Comparison of ENCODE assay signal across 8 cellular contexts in genomic region chr7:158740013-158740656, GRCh38. TPM values are rescaled to one million over a fixed set of nuclear protein-coding genes. Genes with fewer than 3 reads are reported as not detected.
DNase-seq lines count a peak whose midpoint lies in the region; ATAC-seq and TF ChIP-seq lines count a peak whose summit lies in the region.

No MANE protein-coding gene starts in this region.

- CTCF ChIA-PET in activated CD4-positive, alpha-beta T cell treated with anti-CD3 and anti-CD28 coated beads, Interleukin-2, amount 10 ng/mL, durations not matched to agents 7 days and 5 days (lab: Charles Lee): interaction anchor here (0.7 to 1.5 kb wide), 2 partner anchors 9 to 21 kb away, joined by 3 to 4 read pairs; no protein-coding TSS in a partner anchor
- CTCF ChIA-PET in WTC11 (lab: Charles Lee): interaction anchor here (1.1 to 1.2 kb wide), 2 partner anchors 33 to 44 kb away, joined by 3 to 4 read pairs; no protein-coding TSS in a partner anchor

- no peak for TF ChIP-seq CTCF in WTC11 (IDR thresholded peaks at IDR 0.05)
- TF ChIP-seq CTCF in progenitor cell of endocrine pancreas (IDR thresholded peaks at IDR 0.05; ENCODE audit: unreplicated experiment): no peak

- POLR2A ChIA-PET in activated CD4-positive, alpha-beta T cell treated with anti-CD3 and anti-CD28 coated beads, Interleukin-2, amount 10 ng/mL, durations not matched to agents 7 days and 5 days (lab: Charles Lee): no interaction called here
- POLR2A ChIA-PET in WTC11 (lab: Charles Lee): no interaction called here

- ATAC-seq in WTC11 (no peak), left ventricle myocardium superior (peak; percentile 37), GM18858 (IDR thresholded peaks at IDR 0.05; ENCODE audit: unreplicated experiment) (no peak)
- no peak for ATAC-seq in stimulated activated naive CD8-positive, alpha-beta T cell treated with anti-CD3 and anti-CD28 coated beads, Interleukin-15, amount 100 ng/mL, for 72 hours

- no peaks in the 10 kb centered on the region for H3K9me3 Mint-ChIP-seq in activated CD4-positive, alpha-beta T cell treated with anti-CD3 and anti-CD28 coated beads, Interleukin-2, amount 10 ng/mL, durations not matched to agents 7 days and 5 days
- H3K9me3 Mint-ChIP-seq in WTC11 (no peaks in the 10 kb centered on the region), progenitor cell of endocrine pancreas (ENCODE audit: low read depth) (no peaks in the 10 kb centered on the region)
- no peaks in the 10 kb centered on the region for H3K9me3 Mint-ChIP-seq in stimulated activated naive CD8-positive, alpha-beta T cell treated with anti-CD3 and anti-CD28 coated beads, Interleukin-15, amount 100 ng/mL, for 72 hours

- H3K27ac Mint-ChIP-seq in activated CD4-positive, alpha-beta T cell treated with anti-CD3 and anti-CD28 coated beads, Interleukin-2, amount 10 ng/mL, durations not matched to agents 7 days and 5 days: peak overlapping the region; percentile 20
- peak overlapping the region; percentile 88 for H3K27ac Mint-ChIP-seq in WTC11
- peak overlapping the region; percentile 88 to 91 for H3K27ac Mint-ChIP-seq in stimulated activated naive CD8-positive, alpha-beta T cell treated with anti-CD3 and anti-CD28 coated beads, Interleukin-15, amount 100 ng/mL, for 72 hours
- no peak overlapping the region for H3K27ac Mint-ChIP-seq in progenitor cell of endocrine pancreas

- H3K4me3 Mint-ChIP-seq in activated CD4-positive, alpha-beta T cell treated with anti-CD3 and anti-CD28 coated beads, Interleukin-2, amount 10 ng/mL, durations not matched to agents 7 days and 5 days: no peak overlapping the region
- H3K4me3 Mint-ChIP-seq in WTC11: no peak overlapping the region
- peak overlapping the region in 1 of 2 donors; percentile 19 for H3K4me3 Mint-ChIP-seq in stimulated activated naive CD8-positive, alpha-beta T cell treated with anti-CD3 and anti-CD28 coated beads, Interleukin-15, amount 100 ng/mL, for 72 hours
- H3K4me3 Mint-ChIP-seq in progenitor cell of endocrine pancreas (ENCODE audit: low read depth): no peak overlapping the region

- H3K27me3 Mint-ChIP-seq in activated CD4-positive, alpha-beta T cell treated with anti-CD3 and anti-CD28 coated beads, Interleukin-2, amount 10 ng/mL, durations not matched to agents 7 days and 5 days: no peaks in the 10 kb centered on the region
- H3K27me3 Mint-ChIP-seq in WTC11 (ENCODE audit: low read depth) (no peaks in the 10 kb centered on the region; the same call in 1 of the 2 replicates), progenitor cell of endocrine pancreas (no peaks in the 10 kb centered on the region)
- no peaks in the 10 kb centered on the region for H3K27me3 Mint-ChIP-seq in stimulated activated naive CD8-positive, alpha-beta T cell treated with anti-CD3 and anti-CD28 coated beads, Interleukin-15, amount 100 ng/mL, for 72 hours

- no peak for DNase-seq in activated CD4-positive, alpha-beta T cell treated with anti-CD3 and anti-CD28 coated beads, Interleukin-2, amount 10 ng/mL, durations not matched to agents 7 days and 5 days
- no peak for DNase-seq in activated CD4-positive, alpha-beta T cell treated with anti-CD3 and anti-CD28 coated beads, Interleukin-2, amount 50 U/mL, for 4 hours
- DNase-seq in WTC11 (ENCODE audit: low spot score) (no peak), left ventricle myocardium superior (no peak), progenitor cell of endocrine pancreas (ENCODE audit: low spot score, unreplicated experiment) (no peak), NCI-H146 (lab: John Stamatoyannopoulos, UW) (no peak)
- no peak for DNase-seq in stimulated activated naive CD8-positive, alpha-beta T cell treated with anti-CD3 and anti-CD28 coated beads, Interleukin-15, amount 100 ng/mL, for 72 hours

- H3K4me1 Mint-ChIP-seq in activated CD4-positive, alpha-beta T cell treated with anti-CD3 and anti-CD28 coated beads, Interleukin-2, amount 10 ng/mL, durations not matched to agents 7 days and 5 days: no peaks in the 10 kb centered on the region
- no peaks in the 10 kb centered on the region for H3K4me1 Mint-ChIP-seq in WTC11
- peaks cover 34% of the 10 kb centered on the region for H3K4me1 Mint-ChIP-seq in stimulated activated naive CD8-positive, alpha-beta T cell treated with anti-CD3 and anti-CD28 coated beads, Interleukin-15, amount 100 ng/mL, for 72 hours
- H3K4me1 Mint-ChIP-seq in progenitor cell of endocrine pancreas (ENCODE audit: low read depth): no peaks in the 10 kb centered on the region

- H3K36me3 Mint-ChIP-seq in activated CD4-positive, alpha-beta T cell treated with anti-CD3 and anti-CD28 coated beads, Interleukin-2, amount 10 ng/mL, durations not matched to agents 7 days and 5 days (ENCODE audit: low read depth): peaks cover 62% of the 10 kb centered on the region
- H3K36me3 Mint-ChIP-seq in WTC11: peaks cover 65% of the 10 kb centered on the region
- peaks cover 19% of the 10 kb centered on the region for H3K36me3 Mint-ChIP-seq in progenitor cell of endocrine pancreas (ENCODE audit: insufficient read depth)

- intact Hi-C loops in left ventricle myocardium superior (cut with micrococcal nuclease): no loop called here

TF ChIP-seq in WTC11, 78 proteins besides CTCF, POLR2A, EP300 and RAD21 (continues in another document):
- TF ChIP-seq OVOL2 (CRISPR knock-in tag; IDR thresholded peaks at IDR 0.05; ENCODE audit: borderline replicate concordance): no peak
- no peak for TF ChIP-seq STAT6 (CRISPR knock-in tag; conservative IDR thresholded peaks at IDR 0.05; ENCODE audit: low read depth)
- TF ChIP-seq IRF2 (CRISPR knock-in tag; IDR thresholded peaks at IDR 0.05; ENCODE audit: borderline replicate concordance, low read depth): no peak
- TF ChIP-seq FOXJ3 (CRISPR knock-in tag; IDR thresholded peaks at IDR 0.05; ENCODE audit: borderline replicate concordance): no peak
- TF ChIP-seq RORB (CRISPR knock-in tag; IDR thresholded peaks at IDR 0.05): no peak
- TF ChIP-seq TCF7 (CRISPR knock-in tag; IDR thresholded peaks at IDR 0.05; ENCODE audit: low read depth): no peak
- TF ChIP-seq NFYB (CRISPR knock-in tag; conservative IDR thresholded peaks at IDR 0.05; ENCODE audit: low read depth): no peak
- TF ChIP-seq, protein P1, sequence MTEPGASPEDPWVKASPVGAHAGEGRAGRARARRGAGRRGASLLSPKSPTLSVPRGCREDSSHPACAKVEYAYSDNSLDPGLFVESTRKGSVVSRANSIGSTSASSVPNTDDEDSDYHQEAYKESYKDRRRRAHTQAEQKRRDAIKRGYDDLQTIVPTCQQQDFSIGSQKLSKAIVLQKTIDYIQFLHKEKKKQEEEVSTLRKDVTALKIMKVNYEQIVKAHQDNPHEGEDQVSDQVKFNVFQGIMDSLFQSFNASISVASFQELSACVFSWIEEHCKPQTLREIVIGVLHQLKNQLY (CRISPR knock-in tag; IDR thresholded peaks at IDR 0.05): no peak
- no peak for TF ChIP-seq TEAD4 (CRISPR knock-in tag; IDR thresholded peaks at IDR 0.05)
- no peak for TF ChIP-seq ZNF512 (CRISPR knock-in tag; IDR thresholded peaks at IDR 0.05; ENCODE audit: borderline replicate concordance)
- TF ChIP-seq NR2C2 (CRISPR knock-in tag; IDR thresholded peaks at IDR 0.05): no peak
- no peak for TF ChIP-seq FOXP1 (CRISPR knock-in tag; IDR thresholded peaks at IDR 0.05; ENCODE audit: borderline replicate concordance)
- no peak for TF ChIP-seq ZNF396 (CRISPR knock-in tag; IDR thresholded peaks at IDR 0.05; ENCODE audit: borderline replicate concordance)
- no peak for TF ChIP-seq FOXK1 (CRISPR knock-in tag; IDR thresholded peaks at IDR 0.05)
- no peak for TF ChIP-seq ZBTB21 (CRISPR knock-in tag; IDR thresholded peaks at IDR 0.05; ENCODE audit: borderline replicate concordance)
- no peak for TF ChIP-seq SOX15 (CRISPR knock-in tag; IDR thresholded peaks at IDR 0.05)

RNA-seq across cellular contexts. Expression of gene NCAPG2, which starts 35.5 kb away (rescaled TPM):
- total RNA-seq in activated CD4-positive, alpha-beta T cell treated with anti-CD3 and anti-CD28 coated beads, Interleukin-2, amount 10 ng/mL, durations not matched to agents 7 days and 5 days: 100 to 1,000 TPM; 139 to 173 TPM
- 96.8 to 111 TPM (median 99.2 TPM) in 3 replicates for total RNA-seq in WTC11 (2021)
- total RNA-seq in left ventricle myocardium superior: 5.0 TPM
- total RNA-seq in progenitor cell of endocrine pancreas: 28.3 and 33.6 TPM in 2 replicates
